ENCODE assay signal across 15 cellular contexts in genomic region chr16:81729451-81729850, GRCh38. TPM values are rescaled to one million over a fixed set of nuclear protein-coding genes. Genes with fewer than 3 reads are reported as not detected.
DNase-seq lines count a peak whose midpoint lies in the region; ATAC-seq and TF ChIP-seq lines count a peak whose summit lies in the region.
"Had no signal": no experiment of that assay in that cellular context is flagged by ENCODE, and none has a peak within 500 bp of the region (broad histone marks: within the 10 kb centered on the region; RNA-seq: fewer than 3 reads in every experiment).

No MANE protein-coding gene starts in this region.

- peak overlapping the region in 1 of 3 donors; percentile 89 for H3K27ac Mint-ChIP-seq in IgD-negative memory B cell

- H3K27me3 Mint-ChIP-seq in IgD-negative memory B cell = no peaks in the 10 kb centered on the region

- H3K4me3 ChIP-seq in neuronal stem cell (ENCODE audit: low read length in 2 of 2) (no peak overlapping the region), transverse colon (no peak overlapping the region)
- H3K4me3 ChIP-seq: MG63 had no signal

- no peak overlapping the region for H2BK120ac ChIP-seq in neuronal stem cell (ENCODE audit: low read depth, low read length)

- H3K36me3 ChIP-seq in neuronal stem cell (replicated peaks in 1 of 2; ENCODE audit: control insufficient read depth in 2 of 2, insufficient read depth in 2 of 2, low read length in 2 of 2) (no peaks in the 10 kb centered on the region), transverse colon (no peaks in the 10 kb centered on the region)
- H3K36me3 ChIP-seq: breast epithelium, MG63, SJSA1, tibial nerve had no signal

- H2BK5ac ChIP-seq in neuronal stem cell (ENCODE audit: low read length) = no peak overlapping the region

- no peak overlapping the region for H3K23ac ChIP-seq in neuronal stem cell (ENCODE audit: low read depth, low read length, poor library complexity)

- TF ChIP-seq CTCF in transverse colon (IDR thresholded peaks at IDR 0.05) = no peak

- no peaks in the 10 kb centered on the region for H3K36me3 Mint-ChIP-seq in IgD-negative memory B cell

- no peak for TF ChIP-seq EP300 in transverse colon (IDR thresholded peaks at IDR 0.05; ENCODE audit: low read depth)

- no peak overlapping the region for H3K4ac ChIP-seq in neuronal stem cell (ENCODE audit: low read length)

- no peak overlapping the region for H2BK12ac ChIP-seq in neuronal stem cell (ENCODE audit: low read length)

- in situ Hi-C loops in transverse colon (cut with MboI; ENCODE audit: low pct_ligation_motif_present in 1 of 4, low pct_unique_long_range_greater_than_20kb in 1 of 4, low sequenced_read_pairs in 3 of 4) = loop anchor here in 3 of 4 donors (10.0 to 25.0 kb wide), 7 partner anchors 105 to 1192 kb away; partner anchors contain the start of genes ATMIN (in 3 of the 3) and DYNLRB2 (in 1 of the 3)

- no CpG with 5 or more reads among the region's 16 CpGs for WGBS in neuronal stem cell (ENCODE audit: extremely low coverage in 2 of 2, insufficient read length in 2 of 2, insufficient replicate concordance in 1 of 2), 2 donors
- 85 to 93% methylated on average over 14 to 16 of the region's 16 CpGs for WGBS in transverse colon (ENCODE audit: low coverage in 1 of 2), 2 donors

- H3K9me3 Mint-ChIP-seq in IgD-negative memory B cell = no peaks in the 10 kb centered on the region

- H4K91ac ChIP-seq in neuronal stem cell (ENCODE audit: low read depth, low read length, poor library complexity) = no peak overlapping the region

- H3K27ac ChIP-seq in neuronal stem cell (replicated peaks; ENCODE audit: low read length) (no peak overlapping the region), transverse colon (no peak overlapping the region)

- H2BK15ac ChIP-seq in neuronal stem cell (ENCODE audit: low read length) = no peak overlapping the region

- peaks cover 12 to 16% of the 10 kb centered on the region in 2 donors for H3K4me1 ChIP-seq in neuronal stem cell (ENCODE audit: control insufficient read depth in 2 of 2, insufficient read depth in 1 of 2, low read depth in 1 of 2, low read length in 2 of 2)
- H3K4me1 ChIP-seq in transverse colon = peaks cover 4 to 12% (median 11%) of the 10 kb centered on the region in 4 donors

- peak overlapping the region; percentile 5 to 96 (median 70) for H3K4me3 Mint-ChIP-seq in IgD-negative memory B cell

- no peak overlapping the region for H2AFZ ChIP-seq in neuronal stem cell (ENCODE audit: low read length)

- ATAC-seq in HG03521 (IDR thresholded peaks at IDR 0.05; ENCODE audit: unreplicated experiment) (no peak), GM19023 (IDR thresholded peaks at IDR 0.05; ENCODE audit: unreplicated experiment) (no peak)

- no peak for TF ChIP-seq POLR2A in transverse colon (IDR thresholded peaks at IDR 0.05)

- H3K18ac ChIP-seq in neuronal stem cell (ENCODE audit: low read length) = peak overlapping the region; percentile 88

- DNase-seq in NCI-H2171 treated with DMSO at 0.1 percent for 48 hours (lab: John Stamatoyannopoulos, UW) (peak; percentile 32), NCI-H2171 (lab: John Stamatoyannopoulos, UW) (no peak), ecto neural progenitor cell (ENCODE audit: low spot score) (peak; percentile 70), neuronal stem cell (ENCODE audit: low spot score) (no peak), transverse colon (no peak)
- DNase-seq: left colon; MG63; NCI-H524 treated with DMSO at 0.1 percent for 48 hours; stimulated activated CD4-positive, alpha-beta T cell treated with anti-CD3 and anti-CD28 coated beads, Interleukin-4, amount 100 ng/mL, for 24 hours had no signal

- no peak overlapping the region for H3K9ac ChIP-seq in neuronal stem cell (ENCODE audit: low read depth, low read length, poor library complexity)

- H2AK5ac ChIP-seq in neuronal stem cell (ENCODE audit: low read depth, low read length) = no peak overlapping the region

- no peak overlapping the region for H4K8ac ChIP-seq in neuronal stem cell (ENCODE audit: low read depth, low read length)

- intact Hi-C loops in transverse colon (cut with DNase I; ENCODE audit: low total_unique reads) = no loop called here

- no peak overlapping the region for H3K14ac ChIP-seq in neuronal stem cell (ENCODE audit: low read length)

- no peaks in the 10 kb centered on the region for H3K79me1 ChIP-seq in neuronal stem cell (ENCODE audit: low read depth, low read length)

- H3K27me3 ChIP-seq in neuronal stem cell (ENCODE audit: control insufficient read depth in 3 of 3, insufficient read depth in 3 of 3, low read depth in 1 of 3, low read length in 3 of 3) (no peaks in the 10 kb centered on the region), transverse colon (no peaks in the 10 kb centered on the region)
- H3K27me3 ChIP-seq: breast epithelium, MG63, SJSA1, tibial nerve had no signal

- H3K4me2 ChIP-seq in neuronal stem cell (ENCODE audit: insufficient read depth, low read length, poor library complexity, severe bottlenecking) = no peak overlapping the region

- peaks cover 13 to 21% (median 14%) of the 10 kb centered on the region in 3 donors for H3K4me1 Mint-ChIP-seq in IgD-negative memory B cell

- H3K9me3 ChIP-seq in neuronal stem cell (replicated peaks in 1 of 2; ENCODE audit: control insufficient read depth in 2 of 2, insufficient read depth in 1 of 2, low read depth in 1 of 2, low read length in 2 of 2) (no peaks in the 10 kb centered on the region), transverse colon (no peaks in the 10 kb centered on the region)
- H3K9me3 ChIP-seq: breast epithelium, MG63, SJSA1, tibial nerve had no signal

RNA-seq across cellular contexts. Expression of gene PLCG2, which starts 49.6 kb away (rescaled TPM):
- 123 TPM for polyA plus RNA-seq in IgD-negative memory B cell
- polyA plus RNA-seq in neuronal stem cell (2013, experiment 1 of 2) = 1.3 TPM
- 1.1 TPM for polyA plus RNA-seq in neuronal stem cell (2013, experiment 2 of 2)
- 10 to 100 TPM in 3 of 4 donors, 1 to 10 TPM in 1; 9.0 to 65.9 (median 28.6) TPM for total RNA-seq in transverse colon

Comparison
In these comparisons a context has a peak if more than half of its experiments do, and no peak if none do; other contexts are left out.
1. DNase-seq: peak in NCI-H2171 treated with DMSO at 0.1 percent for 48 hours (single experiment) and ecto neural progenitor cell (single experiment); none in NCI-H2171 (single experiment), neuronal stem cell (single experiment) and transverse colon (single experiment).